14 cellular contexts compared by ENCODE assay signal in the genomic region with DNA sequence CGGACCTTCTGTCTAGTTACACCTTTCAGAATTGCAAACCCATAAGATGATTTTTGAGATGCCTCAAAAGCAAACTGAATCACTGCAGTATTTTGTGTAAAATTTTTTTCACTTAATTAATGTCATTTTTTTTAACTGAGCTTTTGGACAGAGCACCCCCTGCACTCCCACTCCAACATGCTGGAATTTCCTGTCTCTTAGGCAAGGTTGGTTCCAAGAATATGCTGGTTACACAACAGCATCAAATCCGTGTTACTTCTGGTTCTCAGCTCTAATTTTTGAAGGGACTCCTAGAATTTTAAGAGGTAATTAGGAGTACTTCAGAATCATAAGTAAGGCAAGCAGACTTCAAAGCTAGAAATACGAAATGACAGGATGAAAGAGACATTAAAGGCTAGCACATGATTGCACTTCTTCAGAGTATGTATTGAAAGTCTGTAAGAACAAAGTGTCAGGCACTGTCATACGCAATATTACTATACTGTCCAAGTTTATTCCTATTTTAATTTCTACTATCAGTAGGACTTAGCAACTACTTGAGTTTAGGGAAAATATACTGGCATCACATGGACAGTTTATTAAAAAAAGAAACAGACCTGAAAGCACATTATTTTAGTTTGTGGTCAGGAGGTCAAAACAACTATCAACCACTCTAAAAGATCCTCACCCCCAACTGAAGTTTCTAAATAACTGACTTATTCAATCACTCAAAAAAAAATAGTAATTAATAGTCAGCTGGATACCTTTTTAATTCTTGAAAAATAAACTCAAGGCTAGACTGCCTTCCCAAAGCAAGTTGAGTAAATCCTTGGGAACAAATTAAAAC. TPM values are rescaled to one million over a fixed set of nuclear protein-coding genes. Genes with fewer than 3 reads are reported as not detected.
DNase-seq lines count a peak whose midpoint lies in the region; ATAC-seq and TF ChIP-seq lines count a peak whose summit lies in the region.
"Had no signal": no experiment of that assay in that cellular context is flagged by ENCODE, and none has a peak within 500 bp of the region (broad histone marks: within the 10 kb centered on the region; RNA-seq: fewer than 3 reads in every experiment).

No MANE protein-coding gene starts in this region.

- H3K27ac Mint-ChIP-seq in activated CD8-positive, alpha-beta memory T cell treated with anti-CD3 and anti-CD28 coated beads, Interleukin-2, amount 10 ng/mL, durations not matched to agents 7 days and 5 days: no peak overlapping the region
- H3K27ac Mint-ChIP-seq: natural killer cell treated with Interleukin-12 subunit alpha and Interleukin-12 subunit beta and Interleukin-15 and Interleukin-18, amount 100 ng/mL, for 72 hours had no signal

- H3K4me3 ChIP-seq in AG10803 (ENCODE audit: low read length) (no peak overlapping the region), cardiac fibroblast (replicated peaks in 1 of 2; ENCODE audit: low read depth in 2 of 2, low read length in 2 of 2) (no peak overlapping the region)

- ATAC-seq in GM19372 (IDR thresholded peaks at IDR 0.05; ENCODE audit: low read depth, unreplicated experiment) (peak; percentile 51), HG03378 (IDR thresholded peaks at IDR 0.05; ENCODE audit: unreplicated experiment) (peak; percentile 50)
- ATAC-seq in activated CD8-positive, alpha-beta memory T cell treated with anti-CD3 and anti-CD28 coated beads, Interleukin-2, amount 10 ng/mL, durations not matched to agents 7 days and 5 days: no peak
- ATAC-seq: natural killer cell treated with Interleukin-12 subunit alpha and Interleukin-12 subunit beta and Interleukin-15 and Interleukin-18, amount 100 ng/mL, for 72 hours; PC-3 had no signal

- H3K4me3 Mint-ChIP-seq in activated CD8-positive, alpha-beta memory T cell treated with anti-CD3 and anti-CD28 coated beads, Interleukin-2, amount 10 ng/mL, durations not matched to agents 7 days and 5 days: no peak overlapping the region
- H3K4me3 Mint-ChIP-seq: natural killer cell treated with Interleukin-12 subunit alpha and Interleukin-12 subunit beta and Interleukin-15 and Interleukin-18, amount 100 ng/mL, for 72 hours had no signal

- peaks cover 2% of the 10 kb centered on the region for H3K4me1 Mint-ChIP-seq in activated CD8-positive, alpha-beta memory T cell treated with anti-CD3 and anti-CD28 coated beads, Interleukin-2, amount 10 ng/mL, durations not matched to agents 7 days and 5 days

- peaks cover 14% of the 10 kb centered on the region for H3K27me3 Mint-ChIP-seq in activated CD8-positive, alpha-beta memory T cell treated with anti-CD3 and anti-CD28 coated beads, Interleukin-2, amount 10 ng/mL, durations not matched to agents 7 days and 5 days

- CTCF ChIA-PET in activated CD8-positive, alpha-beta memory T cell treated with anti-CD3 and anti-CD28 coated beads, Interleukin-2, amount 10 ng/mL, durations not matched to agents 7 days and 5 days (lab: Charles Lee): interaction anchor here (0.7 to 2.5 kb wide), 2 partner anchors 10 to 81 kb away, joined by 4 to 10 read pairs; no protein-coding TSS in a partner anchor

- no peak for TF ChIP-seq CTCF in AG10803 (conservative IDR thresholded peaks at IDR 0.05; ENCODE audit: low read length)
- TF ChIP-seq CTCF in cardiac fibroblast (IDR thresholded peaks at IDR 0.05; ENCODE audit: low read depth, low read length): no peak

- no peaks in the 10 kb centered on the region for H3K36me3 Mint-ChIP-seq in activated CD8-positive, alpha-beta memory T cell treated with anti-CD3 and anti-CD28 coated beads, Interleukin-2, amount 10 ng/mL, durations not matched to agents 7 days and 5 days
- H3K36me3 Mint-ChIP-seq: natural killer cell treated with Interleukin-12 subunit alpha and Interleukin-12 subunit beta and Interleukin-15 and Interleukin-18, amount 100 ng/mL, for 72 hours had no signal

- no peaks in the 10 kb centered on the region for H3K9me3 Mint-ChIP-seq in activated CD8-positive, alpha-beta memory T cell treated with anti-CD3 and anti-CD28 coated beads, Interleukin-2, amount 10 ng/mL, durations not matched to agents 7 days and 5 days (ENCODE audit: low read depth)
- H3K9me3 Mint-ChIP-seq: natural killer cell treated with Interleukin-12 subunit alpha and Interleukin-12 subunit beta and Interleukin-15 and Interleukin-18, amount 100 ng/mL, for 72 hours had no signal

- DNase-seq in AG10803 (ENCODE audit: low read depth) (peak; percentile 73), cardiac fibroblast (ENCODE audit: low read depth in 2 of 2) (peak; percentile 19 to 75), activated gamma-delta T cell (lab: John Stamatoyannopoulos, UW) (no peak), UCSD-AML1 (lab: John Stamatoyannopoulos, UW; ENCODE audit: unreplicated experiment) (no peak)
- DNase-seq in activated CD8-positive, alpha-beta memory T cell treated with anti-CD3 and anti-CD28 coated beads for 24 hours: no peak
- DNase-seq in activated CD8-positive, alpha-beta memory T cell treated with anti-CD3 and anti-CD28 coated beads, Interleukin-2, amount 10 ng/mL, durations not matched to agents 7 days and 5 days: no peak
- DNase-seq: ACHN; aorta; NCI-H1417 treated with DMSO at 0.1 percent for 48 hours; PC-3; stimulated activated CD8-positive, alpha-beta memory T cell treated with anti-CD3 and anti-CD28 coated beads, Interleukin-4, amount 100 ng/mL, for 48 hours had no signal

RNA-seq across cellular contexts. Expression of gene JCHAIN, which starts 1.6 kb away (rescaled TPM):
- not detected for total RNA-seq in activated CD8-positive, alpha-beta memory T cell treated with anti-CD3 and anti-CD28 coated beads, Interleukin-2, amount 10 ng/mL, durations not matched to agents 7 days and 5 days
- total RNA-seq: PC-3 had no signal

RNA-seq across cellular contexts. Expression of gene UTP3, which starts 20.4 kb away (rescaled TPM):
- total RNA-seq in activated CD8-positive, alpha-beta memory T cell treated with anti-CD3 and anti-CD28 coated beads, Interleukin-2, amount 10 ng/mL, durations not matched to agents 7 days and 5 days: 10 to 100 TPM; 28.0 to 33.6 TPM

RNA-seq across cellular contexts. Expression of gene ENAM, which starts 39.4 kb away (rescaled TPM):
- not detected for total RNA-seq in activated CD8-positive, alpha-beta memory T cell treated with anti-CD3 and anti-CD28 coated beads, Interleukin-2, amount 10 ng/mL, durations not matched to agents 7 days and 5 days
- total RNA-seq: natural killer cell treated with Interleukin-12 subunit alpha and Interleukin-12 subunit beta and Interleukin-15 and Interleukin-18, amount 100 ng/mL, for 72 hours; PC-3 had no signal

RNA-seq across cellular contexts. Expression of gene RUFY3, which starts 53.8 kb away (rescaled TPM):
- 10 to 100 TPM; 12.7 to 22.8 TPM for total RNA-seq in activated CD8-positive, alpha-beta memory T cell treated with anti-CD3 and anti-CD28 coated beads, Interleukin-2, amount 10 ng/mL, durations not matched to agents 7 days and 5 days

Comparison
In these comparisons a context has a peak if more than half of its experiments do, and no peak if none do; other contexts are left out.
1. DNase-seq: peak in AG10803 (single experiment) and cardiac fibroblast (2 of 2); none in activated gamma-delta T cell (single experiment), activated CD8-positive, alpha-beta memory T cell treated with anti-CD3 and anti-CD28 coated beads for 24 hours (single experiment), UCSD-AML1 (single experiment) and activated CD8-positive, alpha-beta memory T cell treated with anti-CD3 and anti-CD28 coated beads, Interleukin-2, amount 10 ng/mL, durations not matched to agents 7 days and 5 days (single experiment).